ENCODE assay signal across 17 cellular contexts in genomic region chr3:101248786-101249185, GRCh38.
"Had no signal": no experiment of that assay in that cellular context is flagged by ENCODE, and none has a peak within 500 bp of the region (broad histone marks: within the 10 kb centered on the region; RNA-seq: fewer than 3 reads in every experiment).

No MANE protein-coding gene starts in this region.

- H3K27me3 Mint-ChIP-seq: activated CD8-positive, alpha-beta T cell treated with anti-CD3 and anti-CD28 coated beads for 36 hours; stimulated activated naive B cell treated with anti-CD40 and anti-IgM and Interleukin-4, amounts not matched to agents 10 μg/mL and 1 μg/mL and 100 μg/mL, for 72 hours had no signal

- ATAC-seq: activated CD8-positive, alpha-beta T cell treated with anti-CD3 and anti-CD28 coated beads for 36 hours; activated T-cell treated with anti-CD3 and anti-CD28 coated beads, Interleukin-2, amount 50 U/mL, for 72 hours; lower lobe of right lung had no signal

- H3K4me1 Mint-ChIP-seq: immature natural killer cell had no signal

- H3K27ac Mint-ChIP-seq: activated CD8-positive, alpha-beta T cell treated with anti-CD3 and anti-CD28 coated beads for 36 hours; immature natural killer cell; mesothelial cell of epicardium; stimulated activated naive B cell treated with anti-CD40 and anti-IgM and Interleukin-4, amounts not matched to agents 10 μg/mL and 1 μg/mL and 100 μg/mL, for 72 hours had no signal

- H3K4me3 Mint-ChIP-seq: activated CD8-positive, alpha-beta T cell treated with anti-CD3 and anti-CD28 coated beads for 36 hours; activated T-cell treated with anti-CD3 and anti-CD28 coated beads, Interleukin-2, amount 50 U/mL, for 72 hours; immature natural killer cell; mesothelial cell of epicardium; stimulated activated naive B cell treated with anti-CD40 and anti-IgM and Interleukin-4, amounts not matched to agents 10 μg/mL and 1 μg/mL and 100 μg/mL, for 72 hours had no signal

- H3K9me3 Mint-ChIP-seq: activated CD8-positive, alpha-beta T cell treated with anti-CD3 and anti-CD28 coated beads for 36 hours; immature natural killer cell; mesothelial cell of epicardium had no signal

- DNase-seq: activated CD4-positive, alpha-beta T cell treated with anti-CD3 and anti-CD28 coated beads for 48 hours; activated CD8-positive, alpha-beta memory T cell treated with anti-CD3 and anti-CD28 coated beads, Interleukin-2, amount 50 U/mL, for 4 hours; activated CD8-positive, alpha-beta T cell treated with anti-CD3 and anti-CD28 coated beads for 36 hours; activated gamma-delta T cell; activated T-cell treated with anti-CD3 and anti-CD28 coated beads, Interleukin-2, amount 50 U/mL, for 72 hours; caudate nucleus; foreskin melanocyte; head of caudate nucleus; immature natural killer cell; lower lobe of right lung; retina; stimulated activated CD4-positive, alpha-beta T cell treated with anti-CD3 and anti-CD28 coated beads, Interleukin-2, amount 100 ng/mL, for 48 hours; T-helper 1 cell; tibial artery; uterus had no signal
